Comparison of ENCODE assay signal across 8 cellular contexts in the genomic region with DNA sequence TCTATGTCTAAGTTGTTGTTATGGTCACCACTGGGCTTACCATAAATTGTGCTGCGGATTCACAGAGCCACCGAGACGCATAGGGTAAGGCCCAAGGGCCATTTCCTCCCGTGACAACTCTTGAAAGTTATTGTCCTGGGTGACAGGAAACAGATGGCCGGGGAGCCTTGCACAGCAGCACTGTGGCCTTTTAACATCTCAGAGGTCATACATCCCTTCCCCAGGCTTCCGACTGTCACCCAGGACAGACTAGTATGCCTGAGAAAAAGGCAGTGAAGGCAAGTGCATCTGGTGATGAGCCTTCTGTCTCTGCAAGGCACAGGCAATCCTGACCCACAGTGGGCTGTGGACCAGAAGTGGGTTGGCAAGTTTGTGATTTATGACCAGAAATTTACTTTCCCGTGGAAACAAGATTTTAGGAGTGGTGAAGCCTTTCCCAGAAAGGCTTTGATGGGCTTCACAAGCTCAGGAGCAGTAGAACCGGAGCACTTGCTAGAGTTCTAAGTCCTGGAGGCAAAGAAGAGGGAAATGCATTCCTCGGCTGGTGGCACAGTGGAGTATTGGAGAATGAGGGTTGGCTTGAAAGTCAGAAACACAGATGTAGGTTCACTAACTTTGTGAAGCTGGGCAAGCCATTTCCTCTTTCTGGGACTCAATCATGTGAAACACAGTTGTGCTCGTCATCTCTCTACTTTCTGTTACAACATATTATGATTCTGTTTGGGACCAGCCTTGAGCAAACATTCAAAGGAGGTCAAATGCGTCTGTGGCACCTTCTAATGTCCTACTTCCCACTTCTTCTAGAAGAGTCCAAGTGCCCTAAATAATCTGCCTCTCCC. TPM values are rescaled to one million over a fixed set of nuclear protein-coding genes. Genes with fewer than 3 reads are reported as not detected.
A peak's percentile ranks its signal among the peaks of the same experiment; 100 is the strongest.
DNase-seq lines count a peak whose midpoint lies in the region; ATAC-seq, FAIRE-seq and TF ChIP-seq lines count a peak whose summit lies in the region.

No MANE protein-coding gene starts in this region.

- H3K4me1 ChIP-seq in right atrium auricular region: no peaks in the 10 kb centered on the region

- no peak for FAIRE-seq in H54 (lab: Jason Lieb, UNC)

- no peaks in the 10 kb centered on the region for H3K9me3 Mint-ChIP-seq in mesothelial cell of epicardium

- no peak overlapping the region for H3K27ac Mint-ChIP-seq in mesothelial cell of epicardium

- H3K9me3 ChIP-seq in right atrium auricular region: no peaks in the 10 kb centered on the region

- peak; percentile 69 for ATAC-seq in GM21367 (IDR thresholded peaks at IDR 0.05; ENCODE audit: unreplicated experiment)
- ATAC-seq in HG03378 (IDR thresholded peaks at IDR 0.05; ENCODE audit: unreplicated experiment): peak; percentile 73

- H3K36me3 Mint-ChIP-seq in mesothelial cell of epicardium: no peaks in the 10 kb centered on the region

- TF ChIP-seq POLR2A in H54 (IDR thresholded peaks at IDR 0.05; ENCODE audit: low read depth, low read length): no peak

- DNase-seq in GM12865 (ENCODE audit: low read depth): peak; percentile 90
- peak; percentile 56 for DNase-seq in right atrium auricular region (ENCODE audit: low spot score)
- no peak for DNase-seq in mesothelial cell of epicardium (ENCODE audit: low spot score in 2 of 2, unreplicated experiment in 2 of 2)
- DNase-seq in HUDEP-2 (lab: John Stamatoyannopoulos, UW; ENCODE audit: unreplicated experiment in 76 of 76): no peak
- DNase-seq in H54 (ENCODE audit: insufficient read length, low spot score): no peak
- DNase-seq in Ammon's horn (ENCODE audit: low spot score): no peak

- TF ChIP-seq CTCF in GM12865 (IDR thresholded peaks at IDR 0.05; ENCODE audit: insufficient read depth, low read depth, low read length, missing control alignments): no peak
- no peak for TF ChIP-seq CTCF in right atrium auricular region (IDR thresholded peaks at IDR 0.05)
- no peak for TF ChIP-seq CTCF in mesothelial cell of epicardium (IDR thresholded peaks at IDR 0.05; ENCODE audit: unreplicated experiment)

- no peak overlapping the region for H3K27ac ChIP-seq in right atrium auricular region

- no peak overlapping the region for H3K4me3 Mint-ChIP-seq in mesothelial cell of epicardium

- peaks cover 9% of the 10 kb centered on the region for H3K4me1 Mint-ChIP-seq in mesothelial cell of epicardium

- H3K27me3 ChIP-seq in right atrium auricular region: no peaks in the 10 kb centered on the region

- no peaks in the 10 kb centered on the region for H3K36me3 ChIP-seq in right atrium auricular region

- no peak overlapping the region for H3K4me3 ChIP-seq in GM12865 (ENCODE audit: low read depth, low read length)
- no peak overlapping the region for H3K4me3 ChIP-seq in right atrium auricular region

- peaks cover 48% of the 10 kb centered on the region for H3K27me3 Mint-ChIP-seq in mesothelial cell of epicardium (ENCODE audit: low read depth)

RNA-seq across cellular contexts. Expression of gene CAPN14, which starts 2.0 kb away (rescaled TPM):
- total RNA-seq in right atrium auricular region (under 1 TPM; 0.16 to 0.22 TPM), mesothelial cell of epicardium (0.40 to 0.54 TPM (median 0.47 TPM) in 3 replicates)

RNA-seq across cellular contexts. Expression of gene EHD3, which starts 14.6 kb away (rescaled TPM):
- total RNA-seq in right atrium auricular region: 10 to 100 TPM; 10.6 to 12.5 TPM
- 12.7 to 13.2 TPM (median 12.9 TPM) in 3 replicates for total RNA-seq in mesothelial cell of epicardium

Comparison
In these comparisons a context has a peak if more than half of its experiments do, and no peak if none do; other contexts are left out.
1. DNase-seq: peak in GM12865 (single experiment) and right atrium auricular region (single experiment); none in mesothelial cell of epicardium (0 of 2), HUDEP-2 (0 of 76), H54 (single experiment) and Ammon's horn (single experiment).